Comparison of ENCODE assay signal across 8 cellular contexts in genomic region chr1:36149237-36149972, GRCh38. TPM values are rescaled to one million over a fixed set of nuclear protein-coding genes. Genes with fewer than 3 reads are reported as not detected.
A peak's percentile ranks its signal among the peaks of the same experiment; 100 is the strongest.
DNase-seq lines count a peak whose midpoint lies in the region; ATAC-seq and TF ChIP-seq lines count a peak whose summit lies in the region.

TRAPPC3 (minus strand) TSS chr1:36149486; CDS start chr1:36149378, 108 bp downstream.

- peaks cover 55% of the 10 kb centered on the region for H3K4me1 Mint-ChIP-seq in T-helper 1 cell treated with Interleukin-12 subunit alpha and Interleukin-12 subunit beta and Interleukin-4 antibody, amounts not matched to agents 30 μg/mL and 1 μg/mL, for 36 hours (ENCODE audit: low read depth)
- peaks cover 21% of the 10 kb centered on the region for H3K4me1 Mint-ChIP-seq in progenitor cell of endocrine pancreas (ENCODE audit: low read depth)

- DNase-seq in NCI-H1694 (lab: John Stamatoyannopoulos, UW) = peak; percentile 96
- DNase-seq in amniotic stem cell (lab: John Stamatoyannopoulos, UW) = peak; percentile 99
- peak; percentile 100 for DNase-seq in left cardiac atrium
- DNase-seq in progenitor cell of endocrine pancreas (ENCODE audit: low spot score, unreplicated experiment) = peak; percentile 99
- peak; percentile 100 for DNase-seq in ureter (ENCODE audit: low spot score)

- H3K4me3 Mint-ChIP-seq in T-helper 1 cell treated with Interleukin-12 subunit alpha and Interleukin-12 subunit beta and Interleukin-4 antibody, amounts not matched to agents 30 μg/mL and 1 μg/mL, for 36 hours = peak within 1 kb of the TSS; percentile 95
- H3K4me3 Mint-ChIP-seq in progenitor cell of endocrine pancreas (ENCODE audit: low read depth) = peak within 1 kb of the TSS; percentile 94

- intact Hi-C loops in left cardiac atrium (cut with DNase I) = loop anchor here in 1 of 2 donors (1.0 to 5.0 kb wide), 2 partner anchors 39 to 273 kb away; no protein-coding TSS in a partner anchor

- no peaks in the 10 kb centered on the region for H3K27me3 Mint-ChIP-seq in T-helper 1 cell treated with Interleukin-12 subunit alpha and Interleukin-12 subunit beta and Interleukin-4 antibody, amounts not matched to agents 30 μg/mL and 1 μg/mL, for 36 hours (ENCODE audit: low read depth)
- H3K27me3 Mint-ChIP-seq in progenitor cell of endocrine pancreas = no peaks in the 10 kb centered on the region

- peak; percentile 81 for TF ChIP-seq POLR2A in GM15510 (IDR thresholded peaks at IDR 0.05; ENCODE audit: borderline replicate concordance, extremely low read depth, insufficient read length)

- TF ChIP-seq CTCF in progenitor cell of endocrine pancreas (IDR thresholded peaks at IDR 0.05; ENCODE audit: unreplicated experiment) = peak; percentile 87

- ATAC-seq in HG02885 (IDR thresholded peaks at IDR 0.05; ENCODE audit: poor library complexity, unreplicated experiment) (peak; percentile 91), left cardiac atrium (peak; percentile 92 to 93)

- H3K9me3 Mint-ChIP-seq in T-helper 1 cell treated with Interleukin-12 subunit alpha and Interleukin-12 subunit beta and Interleukin-4 antibody, amounts not matched to agents 30 μg/mL and 1 μg/mL, for 36 hours = no peaks in the 10 kb centered on the region
- no peaks in the 10 kb centered on the region for H3K9me3 Mint-ChIP-seq in progenitor cell of endocrine pancreas (ENCODE audit: low read depth)

- H3K36me3 Mint-ChIP-seq in T-helper 1 cell treated with Interleukin-12 subunit alpha and Interleukin-12 subunit beta and Interleukin-4 antibody, amounts not matched to agents 30 μg/mL and 1 μg/mL, for 36 hours (ENCODE audit: low read depth) = peaks cover 4% of the 10 kb centered on the region
- H3K36me3 Mint-ChIP-seq in progenitor cell of endocrine pancreas (ENCODE audit: insufficient read depth) = peaks cover 4% of the 10 kb centered on the region

- H3K27ac Mint-ChIP-seq in T-helper 1 cell treated with Interleukin-12 subunit alpha and Interleukin-12 subunit beta and Interleukin-4 antibody, amounts not matched to agents 30 μg/mL and 1 μg/mL, for 36 hours = peak within 1 kb of the TSS; percentile 99
- peak within 1 kb of the TSS; percentile 99 for H3K27ac Mint-ChIP-seq in progenitor cell of endocrine pancreas

RNA-seq across cellular contexts. Expression of gene TRAPPC3, which starts in this region (rescaled TPM):
- total RNA-seq in left cardiac atrium (10 to 100 TPM; 53.3 to 64.2 TPM), progenitor cell of endocrine pancreas (61.0 and 63.6 TPM in 2 replicates), ureter (55.0 TPM)

Comparison
In these comparisons a context has a peak if more than half of its experiments do, and no peak if none do; other contexts are left out.
1. Peak in every context shown above with its lines: DNase-seq and ATAC-seq.